ENCODE assay signal across 8 cellular contexts in the genomic region with DNA sequence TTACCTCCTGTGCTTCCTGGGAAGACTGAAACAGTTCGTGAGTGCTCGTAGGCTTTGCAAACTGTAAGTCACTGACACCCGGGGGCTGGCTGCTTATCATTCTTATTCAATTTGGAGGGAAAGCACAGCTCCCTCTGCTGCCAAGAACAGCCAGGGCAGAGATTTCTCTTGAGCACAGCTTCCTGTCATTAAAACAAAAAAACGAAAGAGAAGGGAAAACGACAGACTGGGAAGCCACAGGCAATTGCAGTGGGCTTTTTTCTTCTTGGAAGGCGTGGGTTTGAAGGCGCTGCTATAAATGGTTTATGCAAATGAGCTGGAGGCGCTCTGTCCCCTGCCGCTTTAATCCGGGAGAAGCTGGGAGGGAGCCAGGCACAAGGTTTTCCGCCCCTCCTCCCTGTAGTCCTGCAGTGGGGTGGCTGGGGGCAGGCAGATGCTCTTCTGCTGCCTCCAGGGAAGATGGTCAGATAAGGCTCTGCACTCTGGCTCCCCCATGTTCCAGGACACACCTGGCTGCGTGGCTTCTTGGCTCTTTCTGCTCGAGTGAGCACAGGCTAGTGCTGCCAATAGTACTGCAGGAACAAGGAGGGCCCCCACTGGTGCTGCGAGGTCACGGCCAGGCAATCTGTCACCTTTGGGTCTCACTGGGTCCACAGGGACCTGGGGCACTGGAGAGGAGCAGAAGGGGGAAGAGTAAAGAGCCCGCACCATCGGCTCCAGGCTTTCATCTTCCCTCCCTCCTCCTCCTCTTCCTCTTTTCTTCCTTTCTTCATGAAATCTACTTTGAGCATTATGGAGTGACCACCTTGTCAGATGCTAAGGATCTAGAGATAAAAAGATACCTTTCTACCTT. TPM values are rescaled to one million over a fixed set of nuclear protein-coding genes. Genes with fewer than 3 reads are reported as not detected.
DNase-seq lines count a peak whose midpoint lies in the region; ATAC-seq and TF ChIP-seq lines count a peak whose summit lies in the region.

No MANE protein-coding gene starts in this region.

- in situ Hi-C loops in Panc1 (cut with HindIII; ENCODE audit: low pct_unique_long_range_greater_than_20kb, low sequenced_read_pairs) = no loop called here
- in situ Hi-C loops in astrocyte of the spinal cord (cut with HindIII; ENCODE audit: low sequenced_read_pairs) = no loop called here

- peak overlapping the region in 1 of 2 experiments; percentile 4; a peak in 1 of 4 replicates for H3K4me3 ChIP-seq in Panc1 (ENCODE audit: low read depth in 2 of 2, low read length in 2 of 2)
- peak overlapping the region; percentile 2 for H3K4me3 ChIP-seq in astrocyte of the spinal cord (ENCODE audit: low read depth, low read length)
- peak overlapping the region; percentile 45; the same call in 1 of the 2 replicates for H3K4me3 ChIP-seq in iPS-20b (ENCODE audit: low read length)
- peak overlapping the region; percentile 13 for H3K4me3 ChIP-seq in skeletal muscle cell (ENCODE audit: low read depth, low read length)

- peak overlapping the region; percentile 28 to 90 (median 80) for H3K4me3 Mint-ChIP-seq in IgD-negative memory B cell

- no peaks in the 10 kb centered on the region for H3K36me3 Mint-ChIP-seq in IgD-negative memory B cell

- no peak; the same call in 1 of the 2 replicates for TF ChIP-seq CTCF in Panc1 (IDR thresholded peaks at IDR 0.05)
- TF ChIP-seq CTCF in astrocyte of the spinal cord (IDR thresholded peaks at IDR 0.05; ENCODE audit: low read depth, low read length) = peak; percentile 66

- H3K9ac ChIP-seq in iPS-20b (ENCODE audit: low read depth, low read length) = peak overlapping the region; percentile 31; the same call in 1 of the 2 replicates

- H3K27ac Mint-ChIP-seq in IgD-negative memory B cell = peak overlapping the region in 1 of 3 donors; percentile 75

- H3K4me1 ChIP-seq in Panc1 (ENCODE audit: control insufficient read depth, insufficient read depth, low read length) (peaks cover 8% of the 10 kb centered on the region), iPS-20b (ENCODE audit: insufficient read depth, low read length) (peaks cover 9% of the 10 kb centered on the region; the same call in 1 of the 2 replicates)

- peaks cover 3% of the 10 kb centered on the region for H3K27me3 Mint-ChIP-seq in IgD-negative memory B cell

- no TSS peak for BruUV-seq in Panc1 (replicated peaks; lab: Mats Ljungman, UMichigan)

- CTCF ChIA-PET in Panc1 (lab: Charles Lee) = interaction anchor here (0.5 to 0.9 kb wide), 3 partner anchors 38 to 57 kb away, joined by 4 to 16 read pairs (median 7); no protein-coding TSS in a partner anchor

- H3K9me3 ChIP-seq in Panc1 (ENCODE audit: control insufficient read depth, insufficient read depth, low read depth, low read length) (no peaks in the 10 kb centered on the region), iPS-20b (ENCODE audit: insufficient read depth, low read depth, low read length) (no peaks in the 10 kb centered on the region)

- intact Hi-C loops in Panc1 (cut with micrococcal nuclease; ENCODE audit: unreplicated experiment) = no loop called here

- peak; percentile 65 for ATAC-seq in Panc1
- ATAC-seq in HG02938 (IDR thresholded peaks at IDR 0.05; ENCODE audit: unreplicated experiment) = no peak
- ATAC-seq in HG02571 (IDR thresholded peaks at IDR 0.05; ENCODE audit: unreplicated experiment) = no peak

- H3K4me1 Mint-ChIP-seq in IgD-negative memory B cell = peaks cover 13 to 20% (median 16%) of the 10 kb centered on the region in 3 donors

- no peak overlapping the region for H3K27ac ChIP-seq in Panc1 (ENCODE audit: low read length)
- no peak overlapping the region for H3K27ac ChIP-seq in iPS-20b (ENCODE audit: low read length)

- no peaks in the 10 kb centered on the region for H3K36me3 ChIP-seq in Panc1 (ENCODE audit: control insufficient read depth, insufficient read depth, low read length)
- no peaks in the 10 kb centered on the region for H3K36me3 ChIP-seq in iPS-20b (ENCODE audit: insufficient read depth, low read depth, low read length)

- peaks cover 5% of the 10 kb centered on the region; the same call in 1 of the 2 replicates for H3K27me3 ChIP-seq in Panc1 (ENCODE audit: control insufficient read depth, insufficient read depth, low read length)
- no peaks in the 10 kb centered on the region for H3K27me3 ChIP-seq in iPS-20b (ENCODE audit: insufficient read depth, low read length)

- DNase-seq in EH (ENCODE audit: low read depth) (peak; percentile 74), Panc1 (ENCODE audit: low read depth, low spot score) (no peak), astrocyte of the spinal cord (ENCODE audit: low read depth, low spot score) (peak; percentile 27), skeletal muscle cell (ENCODE audit: low read depth) (no peak)

- POLR2A ChIA-PET in Panc1 (lab: Charles Lee) = interaction anchor here (0.6 to 0.7 kb wide), 2 partner anchors 27 to 36 kb away, joined by 3 to 4 read pairs; no protein-coding TSS in a partner anchor

- no peaks in the 10 kb centered on the region for H3K9me3 Mint-ChIP-seq in IgD-negative memory B cell

RNA-seq across cellular contexts. Expression of gene NEURL1, which starts 49.5 kb away (rescaled TPM):
- 0.35 TPM for polyA plus RNA-seq in IgD-negative memory B cell
- total RNA-seq in Panc1 (2021; ENCODE audit: unreplicated experiment) = 0.10 TPM
- 0.84 TPM for polyA plus RNA-seq in Panc1 (2012; ENCODE audit: insufficient read length)

Comparison
In these comparisons a context has a peak if more than half of its experiments do, and no peak if none do; other contexts are left out.
1. DNase-seq: peak in EH (single experiment) and astrocyte of the spinal cord (single experiment); none in Panc1 (single experiment) and skeletal muscle cell (single experiment).